12 cellular contexts compared by ENCODE assay signal in genomic region chr7:137879357-137880158, GRCh38. TPM values are rescaled to one million over a fixed set of nuclear protein-coding genes. Genes with fewer than 3 reads are reported as not detected.
A peak's percentile ranks its signal among the peaks of the same experiment; 100 is the strongest.
DNase-seq lines count a peak whose midpoint lies in the region; FAIRE-seq and TF ChIP-seq lines count a peak whose summit lies in the region.
"Had no signal": no experiment of that assay in that cellular context is flagged by ENCODE, and none has a peak within 500 bp of the region (broad histone marks: within the 10 kb centered on the region; RNA-seq: fewer than 3 reads in every experiment).

No MANE protein-coding gene starts in this region.

- no peak overlapping the region for H2BK15ac ChIP-seq in H9 (ENCODE audit: low read depth, low read length)

- H3K56ac ChIP-seq in H9 (ENCODE audit: insufficient read length, low read depth, low read length) = no peak overlapping the region

- no peak overlapping the region for H3T11ph ChIP-seq in H9 (ENCODE audit: low read length)

- CTCF ChIA-PET in Caco-2 (lab: Charles Lee) = no interaction called here
- CTCF ChIA-PET in OCI-LY7 (lab: Charles Lee; ENCODE audit: unreplicated experiment) = no interaction called here

- H4K5ac ChIP-seq in H9 (ENCODE audit: insufficient read length, low read depth, low read length) = no peak overlapping the region

- H3K36me3 Mint-ChIP-seq in Caco-2 (ENCODE audit: insufficient read depth, unreplicated experiment) (peaks cover 90% of the 10 kb centered on the region), H9 (ENCODE audit: insufficient read depth in 1 of 3, low read depth in 3 of 3) (peaks cover 46 to 73% (median 71%) of the 10 kb centered on the region in 3 experiments), chondrocyte (ENCODE audit: low read depth) (peaks cover 58% of the 10 kb centered on the region), neural progenitor cell (peaks cover 73% of the 10 kb centered on the region)

- H2BK120ac ChIP-seq in H9 (ENCODE audit: low read depth, low read length, poor library complexity, severe bottlenecking) = no peak overlapping the region

- no peak for TF ChIP-seq CTCF in Caco-2 (IDR thresholded peaks at IDR 0.05; ENCODE audit: insufficient read depth in 1 of 2, low read depth in 1 of 2, low read length in 1 of 2, severe bottlenecking in 1 of 2, unreplicated experiment in 1 of 2)
- TF ChIP-seq CTCF in H9 (conservative IDR thresholded peaks at IDR 0.05) = no peak
- no peak for TF ChIP-seq CTCF in chondrocyte (IDR thresholded peaks at IDR 0.05)
- no peak for TF ChIP-seq CTCF in neural progenitor cell (IDR thresholded peaks at IDR 0.05)
- no peak for TF ChIP-seq CTCF in OCI-LY7 (conservative IDR thresholded peaks at IDR 0.05; ENCODE audit: low read length)

- peak overlapping the region; percentile 86 for H3K27ac ChIP-seq in H9 (ENCODE audit: insufficient read length, low read depth, low read length)
- no peak overlapping the region for H3K27ac ChIP-seq in neural progenitor cell
- no peak overlapping the region for H3K27ac ChIP-seq in OCI-LY7 (ENCODE audit: low read depth, low read length, poor library complexity, severe bottlenecking)
- H3K27ac ChIP-seq: VCaP had no signal

- H3K4me3 ChIP-seq in Caco-2 (ENCODE audit: low read depth, low read length) (no peak overlapping the region), neural progenitor cell (no peak overlapping the region), OCI-LY7 (ENCODE audit: low read depth, low read length, poor library complexity, severe bottlenecking) (no peak overlapping the region)

- H3K4me1 ChIP-seq in Caco-2 (no peaks in the 10 kb centered on the region), H9 (ENCODE audit: insufficient read depth, low read length) (peaks cover 22% of the 10 kb centered on the region), neural progenitor cell (peaks cover 38% of the 10 kb centered on the region), OCI-LY7 (ENCODE audit: insufficient read depth, low read length, poor library complexity, severe bottlenecking) (no peaks in the 10 kb centered on the region)

- no peak overlapping the region for H2BK20ac ChIP-seq in H9 (ENCODE audit: low read depth, low read length, poor library complexity, severe bottlenecking)

- H3K4ac ChIP-seq in H9 (ENCODE audit: low read depth, low read length) = no peak overlapping the region

- H2BK5ac ChIP-seq in H9 (ENCODE audit: insufficient read length, low read length) = no peak overlapping the region

- H4K20me1 ChIP-seq in H9 (ENCODE audit: control insufficient read depth, insufficient read depth, insufficient read length) (no peaks in the 10 kb centered on the region), neural progenitor cell (ENCODE audit: low read depth) (no peaks in the 10 kb centered on the region), OCI-LY7 (ENCODE audit: insufficient read depth, low read length) (no peaks in the 10 kb centered on the region)

- peaks cover 7% of the 10 kb centered on the region for H3K4me1 Mint-ChIP-seq in Caco-2 (ENCODE audit: low read depth, unreplicated experiment)
- H3K4me1 Mint-ChIP-seq in H9 = peaks cover 69 to 74% of the 10 kb centered on the region in 2 experiments
- H3K4me1 Mint-ChIP-seq in chondrocyte (ENCODE audit: low read depth) = peaks cover 88% of the 10 kb centered on the region
- peaks cover 59% of the 10 kb centered on the region for H3K4me1 Mint-ChIP-seq in neural progenitor cell
- H3K4me1 Mint-ChIP-seq: central memory CD8-positive, alpha-beta T cell had no signal

- intact Hi-C loops in Caco-2 (cut with micrococcal nuclease; ENCODE audit: unreplicated experiment) (no loop called here), OCI-LY7 (cut with micrococcal nuclease; ENCODE audit: unreplicated experiment) (no loop called here)

- no peak overlapping the region for H3K4me2 ChIP-seq in H9 (ENCODE audit: insufficient read depth, insufficient read length, low read length)
- H3K4me2 ChIP-seq in neural progenitor cell = peak overlapping the region; percentile 19
- no peak overlapping the region for H3K4me2 ChIP-seq in OCI-LY7 (ENCODE audit: low read length)

- DNase-seq in Caco-2 = no peak
- peak; percentile 66 for DNase-seq in H9
- DNase-seq in chondrocyte (ENCODE audit: low spot score) = no peak
- peak; percentile 47 for DNase-seq in neural progenitor cell (ENCODE audit: low spot score)
- DNase-seq in NCI-H526 (lab: John Stamatoyannopoulos, UW) = no peak
- DNase-seq in occipital lobe (lab: John Stamatoyannopoulos, UW) = no peak
- no peak for DNase-seq in OCI-LY7 (ENCODE audit: low spot score)
- no peak for DNase-seq in GM19239 (ENCODE audit: insufficient read length, low spot score)
- DNase-seq: DMS153; naive thymus-derived CD4-positive, alpha-beta T cell had no signal

- FAIRE-seq in GM19239 (lab: Jason Lieb, UNC) = no peak

- no peak overlapping the region for H3K23ac ChIP-seq in H9 (ENCODE audit: insufficient read length, low read depth, low read length)

- peak overlapping the region; percentile 16 for H3K9ac ChIP-seq in H9 (ENCODE audit: extremely low read depth, insufficient read length, low read length)
- no peak overlapping the region for H3K9ac ChIP-seq in neural progenitor cell

- H3K9me3 Mint-ChIP-seq in Caco-2 (ENCODE audit: unreplicated experiment) (no peaks in the 10 kb centered on the region), H9 (peaks cover 9 to 11% of the 10 kb centered on the region in 2 experiments), chondrocyte (ENCODE audit: low read depth) (peaks cover 7% of the 10 kb centered on the region), neural progenitor cell (peaks cover 7% of the 10 kb centered on the region)
- H3K9me3 Mint-ChIP-seq: central memory CD8-positive, alpha-beta T cell had no signal

- peak overlapping the region; percentile 19 for H3K18ac ChIP-seq in H9 (ENCODE audit: insufficient read length, low read depth, low read length)

- H3K27me3 ChIP-seq in Caco-2 (replicated peaks; ENCODE audit: control insufficient read depth, insufficient read depth, low read length) (no peaks in the 10 kb centered on the region; the same call in 1 of the 2 replicates), H9 (ENCODE audit: insufficient read depth, low read length) (no peaks in the 10 kb centered on the region), neural progenitor cell (no peaks in the 10 kb centered on the region)

- H3K9me2 ChIP-seq in OCI-LY7 (ENCODE audit: insufficient read depth, low read length) = no peaks in the 10 kb centered on the region

- no peaks in the 10 kb centered on the region for H3K27me3 Mint-ChIP-seq in Caco-2 (ENCODE audit: insufficient read depth, unreplicated experiment)
- H3K27me3 Mint-ChIP-seq in H9 (ENCODE audit: low read depth) = no peaks in the 10 kb centered on the region; the same call in 1 of the 2 replicates
- H3K27me3 Mint-ChIP-seq in chondrocyte (ENCODE audit: low read depth) = no peaks in the 10 kb centered on the region
- H3K27me3 Mint-ChIP-seq in neural progenitor cell (ENCODE audit: insufficient read depth, low read depth) = peaks cover 11% of the 10 kb centered on the region
- H3K27me3 Mint-ChIP-seq: central memory CD8-positive, alpha-beta T cell; naive thymus-derived CD4-positive, alpha-beta T cell had no signal

- no peak overlapping the region for H4K8ac ChIP-seq in H9 (replicated peaks; ENCODE audit: insufficient read length, low read depth, low read length)

- H4K91ac ChIP-seq in H9 (ENCODE audit: insufficient read length, low read depth, low read length) = peak overlapping the region; percentile 25

- no CpG with 5 or more reads among the region's 20 CpGs for WGBS in H9 (ENCODE audit: extremely low coverage, insufficient read length, low lambda C conversion rate)

- H3K36me3 ChIP-seq in Caco-2 (ENCODE audit: control insufficient read depth, insufficient read depth, low read length) = peaks cover 10% of the 10 kb centered on the region
- H3K36me3 ChIP-seq in neural progenitor cell = peaks cover 5% of the 10 kb centered on the region
- peaks cover 70% of the 10 kb centered on the region for H3K36me3 ChIP-seq in OCI-LY7 (ENCODE audit: insufficient read depth, low read length)

- H3K9me3 ChIP-seq in Caco-2 = 0 out of 2 replicates have a peak, but pooled peaks cover 3% of the 10 kb centered on the region
- H3K9me3 ChIP-seq in H9 (ENCODE audit: control insufficient read depth, low read depth, low read length) = no peaks in the 10 kb centered on the region
- no peaks in the 10 kb centered on the region for H3K9me3 ChIP-seq in neural progenitor cell (ENCODE audit: low read depth)
- no peaks in the 10 kb centered on the region for H3K9me3 ChIP-seq in OCI-LY7 (ENCODE audit: low read length)

- H3K4me3 Mint-ChIP-seq in Caco-2 (ENCODE audit: unreplicated experiment) (no peak overlapping the region), H9 (peak overlapping the region; percentile 22 to 46; a peak in 4 of 5 replicates), chondrocyte (ENCODE audit: unreplicated experiment) (no peak overlapping the region), neural progenitor cell (peak overlapping the region; percentile 19)
- H3K4me3 Mint-ChIP-seq: central memory CD8-positive, alpha-beta T cell; naive thymus-derived CD4-positive, alpha-beta T cell had no signal

- POLR2A ChIA-PET in Caco-2 (lab: Charles Lee) (no interaction called here), OCI-LY7 (lab: Charles Lee) (interaction anchor here (1.7 kb wide), 1 partner anchor 13 kb away, joined by 3 read pairs; no protein-coding TSS in a partner anchor)

- H3K79me2 ChIP-seq in H9 (ENCODE audit: insufficient read depth, low read length) = no peaks in the 10 kb centered on the region
- H3K79me2 ChIP-seq in neural progenitor cell (ENCODE audit: low read depth) = no peaks in the 10 kb centered on the region
- H3K79me2 ChIP-seq in OCI-LY7 (ENCODE audit: insufficient read depth, low read depth, low read length) = no peaks in the 10 kb centered on the region

- BruUV-seq in Caco-2 (replicated peaks; lab: Mats Ljungman, UMichigan) = no TSS peak
- no TSS peak for BruUV-seq in OCI-LY7 (replicated peaks; lab: Mats Ljungman, UMichigan)

- H3K14ac ChIP-seq in H9 (ENCODE audit: insufficient read depth, low read length) = peak overlapping the region; percentile 0

- H3K23me2 ChIP-seq in H9 (ENCODE audit: insufficient read length, low read depth, low read length, poor library complexity, severe bottlenecking) = no peaks in the 10 kb centered on the region

- H3K27ac Mint-ChIP-seq in Caco-2 (ENCODE audit: unreplicated experiment) (peak overlapping the region; percentile 16), H9 (peak overlapping the region; percentile 94 to 98 (median 98)), chondrocyte (ENCODE audit: unreplicated experiment) (peak overlapping the region; percentile 95), neural progenitor cell (peak overlapping the region; percentile 21)

- H2AK5ac ChIP-seq in H9 (ENCODE audit: insufficient read length, low read length) = no peak overlapping the region

- H2AFZ ChIP-seq in H9 (ENCODE audit: low read length) (no peak overlapping the region), neural progenitor cell (replicated peaks) (no peak overlapping the region), OCI-LY7 (ENCODE audit: low read length) (no peak overlapping the region)

- H3F3A ChIP-seq in neural progenitor cell (ENCODE audit: low read depth) = peaks cover 46% of the 10 kb centered on the region

- no peaks in the 10 kb centered on the region for H3K79me1 ChIP-seq in H9 (ENCODE audit: insufficient read depth, low read depth, low read length, poor library complexity, severe bottlenecking)

- H2BK12ac ChIP-seq in H9 (ENCODE audit: insufficient read length, low read depth, low read length) = no peak overlapping the region

RNA-seq across cellular contexts. Expression of gene DGKI, which starts 32.8 kb away (rescaled TPM):
- total RNA-seq in Caco-2 (2022) = 0.77 and 0.84 TPM in 2 replicates
- total RNA-seq in H9 (2021) = 0.55 and 0.77 TPM in 2 replicates
- 15.3 to 52.4 TPM (median 17.0 TPM) in 3 replicates for total RNA-seq in chondrocyte
- total RNA-seq in neural progenitor cell (ENCODE audit: low replicate concordance) = 3.4 and 5.5 TPM in 2 replicates
- total RNA-seq in occipital lobe = 202 TPM
- total RNA-seq in OCI-LY7 (2014; rRNA removed; shearing (Covaris generic)) = not detected in 2 replicates
- 0.46 and 0.55 TPM in 2 replicates for total RNA-seq in OCI-LY7 (2022)

Comparison
In these comparisons a context has a peak if more than half of its experiments do, and no peak if none do; other contexts are left out.
1. DNase-seq: peak in H9 (single experiment) and neural progenitor cell (single experiment); none in Caco-2 (0 of 2), chondrocyte (single experiment), NCI-H526 (0 of 2), occipital lobe (single experiment), OCI-LY7 (single experiment) and GM19239 (single experiment).
2. H3K27ac Mint-ChIP-seq: peak in every context shown above with its lines; median percentile 98 in H9; 95 in chondrocyte; 21 in neural progenitor cell; 16 in Caco-2.
3. H3K4me3 Mint-ChIP-seq: peak in H9 (2 of 2) and neural progenitor cell (single experiment); none in Caco-2 (single experiment) and chondrocyte (single experiment).